ENCODE assay signal across 8 cellular contexts in genomic region chr16:4957720-4958509, GRCh38. TPM values are rescaled to one million over a fixed set of nuclear protein-coding genes. Genes with fewer than 3 reads are reported as not detected.
DNase-seq lines count a peak whose midpoint lies in the region; ATAC-seq, FAIRE-seq and TF ChIP-seq lines count a peak whose summit lies in the region.

SEC14L5 (plus strand) TSS chr16:4958330; CDS start chr16:4959324, 994 bp downstream.

- intact Hi-C loops in lower leg skin (cut with DNase I; ENCODE audit: low total_unique reads), result no loop called here

- H3K4me1 ChIP-seq in ectodermal cell (ENCODE audit: control insufficient read depth, insufficient read depth, low read length), result no peaks in the 10 kb centered on the region

- DNase-seq in AG08396 (ENCODE audit: low spot score) (peak; percentile 100), GM19239 (ENCODE audit: insufficient read length, low spot score) (peak; percentile 91), NCI-H82 treated with DMSO at 0.1 percent for 48 hours (lab: John Stamatoyannopoulos, UW; ENCODE audit: unreplicated experiment) (peak; percentile 98), lower leg skin (ENCODE audit: low spot score in 2 of 2) (peak; percentile 98 to 99)
- DNase-seq in activated CD8-positive, alpha-beta T cell treated with anti-CD3 and anti-CD28 coated beads, Interleukin-2, amount 10 ng/mL, durations not matched to agents 7 days and 5 days, result peak; percentile 96
- peak; percentile 86 for DNase-seq in stimulated activated CD4-positive, alpha-beta T cell treated with anti-CD3 and anti-CD28 coated beads, Interleukin-4, amount 100 ng/mL, for 1 hour

- H3K4me3 Mint-ChIP-seq in activated CD8-positive, alpha-beta T cell treated with anti-CD3 and anti-CD28 coated beads, Interleukin-2, amount 10 ng/mL, durations not matched to agents 7 days and 5 days, result peak within 1 kb of the TSS; percentile 80

- POLR2A ChIA-PET in activated CD8-positive, alpha-beta T cell treated with anti-CD3 and anti-CD28 coated beads, Interleukin-2, amount 10 ng/mL, durations not matched to agents 7 days and 5 days (lab: Charles Lee), result interaction anchor here (0.7 kb wide), 1 partner anchor 114 kb away, joined by 3 read pairs; the partner anchor contains the start of gene ALG1

- 2% methylated on average over 56 of the region's 56 CpGs for WGBS in ectodermal cell, 2 experiments
- 0 to 2% methylated on average over 38 to 45 of the region's 56 CpGs for whole genome bisulfite sequencing in lower leg skin, 2 donors

- peak; percentile 47 for ATAC-seq in HG03558 (IDR thresholded peaks at IDR 0.05; ENCODE audit: extremely low read depth, unreplicated experiment)
- peak; percentile 91 for ATAC-seq in activated CD8-positive, alpha-beta T cell treated with anti-CD3 and anti-CD28 coated beads, Interleukin-2, amount 10 ng/mL, durations not matched to agents 7 days and 5 days

- no peak within 1 kb of the TSS for H3K27ac ChIP-seq in ectodermal cell (ENCODE audit: insufficient read depth, low read depth, low read length, poor library complexity, severe bottlenecking)

- CTCF ChIA-PET in activated CD8-positive, alpha-beta T cell treated with anti-CD3 and anti-CD28 coated beads, Interleukin-2, amount 10 ng/mL, durations not matched to agents 7 days and 5 days (lab: Charles Lee), result no interaction called here

- no peak for TF ChIP-seq POLR2A in lower leg skin (IDR thresholded peaks at IDR 0.05)

- H3K36me3 Mint-ChIP-seq in activated CD8-positive, alpha-beta T cell treated with anti-CD3 and anti-CD28 coated beads, Interleukin-2, amount 10 ng/mL, durations not matched to agents 7 days and 5 days (ENCODE audit: low read depth), result no peaks in the 10 kb centered on the region

- H3K9me3 Mint-ChIP-seq in activated CD8-positive, alpha-beta T cell treated with anti-CD3 and anti-CD28 coated beads, Interleukin-2, amount 10 ng/mL, durations not matched to agents 7 days and 5 days (ENCODE audit: insufficient read depth), result no peaks in the 10 kb centered on the region

- peaks cover 17% of the 10 kb centered on the region for H3K4me1 Mint-ChIP-seq in activated CD8-positive, alpha-beta T cell treated with anti-CD3 and anti-CD28 coated beads, Interleukin-2, amount 10 ng/mL, durations not matched to agents 7 days and 5 days (ENCODE audit: low read depth)

- no peak for TF ChIP-seq CTCF in lower leg skin (IDR thresholded peaks at IDR 0.05)

- H3K27me3 ChIP-seq in ectodermal cell (ENCODE audit: control insufficient read depth, insufficient read depth, low read length, poor library complexity, severe bottlenecking), result peaks cover 20% of the 10 kb centered on the region

- H3K27ac Mint-ChIP-seq in activated CD8-positive, alpha-beta T cell treated with anti-CD3 and anti-CD28 coated beads, Interleukin-2, amount 10 ng/mL, durations not matched to agents 7 days and 5 days, result peak within 1 kb of the TSS; percentile 18

- H3K4me3 ChIP-seq in ectodermal cell (ENCODE audit: insufficient read depth, low read depth, low read length), result peak within 1 kb of the TSS; percentile 60
- H3K4me3 ChIP-seq in lower leg skin (ENCODE audit: low read depth, poor library complexity, severe bottlenecking), result peak within 1 kb of the TSS; percentile 41

- H3K9me3 ChIP-seq in ectodermal cell (ENCODE audit: control insufficient read depth, low read length), result no peaks in the 10 kb centered on the region

- no peaks in the 10 kb centered on the region for H3K36me3 ChIP-seq in ectodermal cell (ENCODE audit: control insufficient read depth, insufficient read depth, low read length)

- H3K27me3 Mint-ChIP-seq in activated CD8-positive, alpha-beta T cell treated with anti-CD3 and anti-CD28 coated beads, Interleukin-2, amount 10 ng/mL, durations not matched to agents 7 days and 5 days (ENCODE audit: low read depth), result peaks cover 27% of the 10 kb centered on the region

- FAIRE-seq in GM19239 (lab: Jason Lieb, UNC), result peak; percentile 83

RNA-seq across cellular contexts. Expression of gene SEC14L5, which starts in this region (rescaled TPM):
- total RNA-seq in activated CD8-positive, alpha-beta T cell treated with anti-CD3 and anti-CD28 coated beads, Interleukin-2, amount 10 ng/mL, durations not matched to agents 7 days and 5 days, result not detected
- polyA plus RNA-seq in ectodermal cell (2013, experiment 1 of 4), result 0.83 TPM
- polyA plus RNA-seq in ectodermal cell (2013, experiment 2 of 4), result 0.75 TPM
- polyA plus RNA-seq in ectodermal cell (2013, experiment 3 of 4), result 0.64 TPM
- 1.4 TPM for polyA plus RNA-seq in ectodermal cell (2013, experiment 4 of 4)
- total RNA-seq in lower leg skin, result 1 to 10 TPM in 2 of 4 donors, under 1 TPM in 2; 0.91 to 2.6 (median 1.3) TPM

Comparison
In these comparisons a context has a peak if more than half of its experiments do, and no peak if none do; other contexts are left out.
1. Peak in DNase-seq and ATAC-seq in activated CD8-positive, alpha-beta T cell treated with anti-CD3 and anti-CD28 coated beads, Interleukin-2, amount 10 ng/mL, durations not matched to agents 7 days and 5 days; RNA of the gene not detected or under 1 TPM.